ENCODE assay signal across 8 cellular contexts in genomic region chr22:35538801-35539321, GRCh38. TPM values are rescaled to one million over a fixed set of nuclear protein-coding genes. Genes with fewer than 3 reads are reported as not detected.
A peak's percentile ranks its signal among the peaks of the same experiment; 100 is the strongest.
DNase-seq lines count a peak whose midpoint lies in the region; ATAC-seq and TF ChIP-seq lines count a peak whose summit lies in the region.

No MANE protein-coding gene starts in this region.

- no peaks in the 10 kb centered on the region for H3K36me3 Mint-ChIP-seq in activated CD8-positive, alpha-beta memory T cell treated with anti-CD3 and anti-CD28 coated beads, Interleukin-2, amount 10 ng/mL, durations not matched to agents 7 days and 5 days

- ATAC-seq in HCT116 (peak; percentile 56), HG03378 (IDR thresholded peaks at IDR 0.05; ENCODE audit: unreplicated experiment) (no peak), GM21529 (IDR thresholded peaks at IDR 0.05; ENCODE audit: unreplicated experiment) (no peak)
- no peak for ATAC-seq in activated CD8-positive, alpha-beta memory T cell treated with anti-CD3 and anti-CD28 coated beads, Interleukin-2, amount 10 ng/mL, durations not matched to agents 7 days and 5 days

- H3K27ac Mint-ChIP-seq in activated CD8-positive, alpha-beta memory T cell treated with anti-CD3 and anti-CD28 coated beads, Interleukin-2, amount 10 ng/mL, durations not matched to agents 7 days and 5 days: no peak overlapping the region

- no peaks in the 10 kb centered on the region for H4K20me1 ChIP-seq in HCT116 (ENCODE audit: insufficient read depth)

- H3K27me3 ChIP-seq in HCT116 (ENCODE audit: insufficient read depth, low read length) (no peaks in the 10 kb centered on the region), testis (no peaks in the 10 kb centered on the region)

- RAD21 ChIA-PET in HCT116 (lab: Charles Lee; ENCODE audit: low non-redundant PET in 1 of 2, low total read pairs in 2 of 2, uncharacterized antibody in 2 of 2, unreplicated experiment in 2 of 2): no interaction called here

- no peaks in the 10 kb centered on the region for H3K9me2 ChIP-seq in HCT116 (ENCODE audit: insufficient read depth)

- H3K27ac ChIP-seq in HCT116 (ENCODE audit: low read depth, low read length) (no peak overlapping the region), testis (no peak overlapping the region)

- TF ChIP-seq CTCF in AG10803 (conservative IDR thresholded peaks at IDR 0.05; ENCODE audit: low read length): peak; percentile 59
- TF ChIP-seq CTCF in HCT116 (IDR thresholded peaks at IDR 0.05 in 2 of 3, conservative IDR thresholded peaks at IDR 0.05 in 1 of 3; ENCODE audit: borderline replicate concordance in 1 of 3, insufficient read depth in 1 of 3, low read depth in 2 of 3, low read length in 2 of 3): peak in 2 of 3 experiments; percentile 79 to 85; a peak in 4 of 6 replicates
- TF ChIP-seq CTCF in testis (IDR thresholded peaks at IDR 0.05): peak in 2 of 3 experiments; percentile 51 to 52

- 69 to 80% methylated on average over 4 to 5 of the region's 5 CpGs for WGBS in testis, 2 donors

- no peak overlapping the region for H3K4me3 Mint-ChIP-seq in activated CD8-positive, alpha-beta memory T cell treated with anti-CD3 and anti-CD28 coated beads, Interleukin-2, amount 10 ng/mL, durations not matched to agents 7 days and 5 days

- H3K4me2 ChIP-seq in HCT116 (ENCODE audit: low read length): no peak overlapping the region

- H3K9me3 Mint-ChIP-seq in activated CD8-positive, alpha-beta memory T cell treated with anti-CD3 and anti-CD28 coated beads, Interleukin-2, amount 10 ng/mL, durations not matched to agents 7 days and 5 days (ENCODE audit: low read depth): no peaks in the 10 kb centered on the region

- H3K79me2 ChIP-seq in HCT116 (ENCODE audit: insufficient read depth, low read length): no peaks in the 10 kb centered on the region

- no peak overlapping the region for H3K4me3 ChIP-seq in AG10803 (ENCODE audit: low read length)
- H3K4me3 ChIP-seq in HCT116 (replicated peaks in 1 of 2; ENCODE audit: low read depth in 1 of 2, low read length in 2 of 2): no peak overlapping the region
- H3K4me3 ChIP-seq in testis: no peak overlapping the region

- peaks cover 38% of the 10 kb centered on the region for H3K27me3 Mint-ChIP-seq in activated CD8-positive, alpha-beta memory T cell treated with anti-CD3 and anti-CD28 coated beads, Interleukin-2, amount 10 ng/mL, durations not matched to agents 7 days and 5 days

- H2AFZ ChIP-seq in HCT116 (ENCODE audit: low read depth, low read length, poor library complexity, severe bottlenecking): no peak overlapping the region

- peak; percentile 31; the same call in 1 of the 2 replicates for TF ChIP-seq RAD21 in HCT116 (IDR thresholded peaks at IDR 0.05; ENCODE audit: low read depth)

- POLR2A ChIA-PET in HCT116 (lab: Charles Lee): no interaction called here

- H3K4me1 ChIP-seq in HCT116 (ENCODE audit: control insufficient read depth in 1 of 2, insufficient read depth in 2 of 2, low read length in 2 of 2) (peaks cover 22 to 50% of the 10 kb centered on the region in 2 experiments), testis (no peaks in the 10 kb centered on the region)

- DNase-seq in AG10803 (ENCODE audit: low read depth) (no peak), HCT116 (ENCODE audit: low read depth, low spot score) (peak; percentile 33), iPS-NIHi11 (ENCODE audit: low spot score) (peak; percentile 77), testis (no peak), hippocampal formation (lab: John Stamatoyannopoulos, UW) (no peak)
- DNase-seq in activated CD8-positive, alpha-beta memory T cell treated with anti-CD3 and anti-CD28 coated beads, Interleukin-2, amount 10 ng/mL, durations not matched to agents 7 days and 5 days: peak; percentile 43

- peaks cover 8% of the 10 kb centered on the region for H3K4me1 Mint-ChIP-seq in activated CD8-positive, alpha-beta memory T cell treated with anti-CD3 and anti-CD28 coated beads, Interleukin-2, amount 10 ng/mL, durations not matched to agents 7 days and 5 days

- no peak for TF ChIP-seq POLR2A in HCT116 (IDR thresholded peaks at IDR 0.05; ENCODE audit: borderline replicate concordance, extremely low read depth, insufficient read depth, insufficient read length)
- no peak for TF ChIP-seq POLR2A in testis (IDR thresholded peaks at IDR 0.05)

- H3K9me3 ChIP-seq in HCT116 (ENCODE audit: control insufficient read depth in 1 of 2, insufficient read depth in 1 of 2, low read depth in 1 of 2, low read length in 2 of 2) (no peaks in the 10 kb centered on the region), testis (no peaks in the 10 kb centered on the region)

- CTCF ChIA-PET in HCT116 (lab: Charles Lee): no interaction called here
- CTCF ChIA-PET in activated CD8-positive, alpha-beta memory T cell treated with anti-CD3 and anti-CD28 coated beads, Interleukin-2, amount 10 ng/mL, durations not matched to agents 7 days and 5 days (lab: Charles Lee): interaction anchor here (1.2 to 1.4 kb wide), 2 partner anchors 14 to 15 kb away, joined by 3 to 4 read pairs; no protein-coding TSS in a partner anchor

- BruUV-seq in HCT116 (replicated peaks; lab: Mats Ljungman, UMichigan): no TSS peak

- H3K36me3 ChIP-seq in HCT116 (ENCODE audit: control insufficient read depth in 1 of 2, insufficient read depth in 2 of 2, low read length in 2 of 2) (no peaks in the 10 kb centered on the region), testis (ENCODE audit: low read depth, missing control alignments) (no peaks in the 10 kb centered on the region)

- H3K9ac ChIP-seq in HCT116 (ENCODE audit: low read length): no peak overlapping the region

- intact Hi-C loops in HCT116 (cut with micrococcal nuclease) (no loop called here), testis (cut with DNase I; ENCODE audit: low total_unique reads) (no loop called here)

TF ChIP-seq in HCT116, 20 proteins besides CTCF, POLR2A, EP300 and RAD21:
- TF ChIP-seq CEBPB (IDR thresholded peaks at IDR 0.05; ENCODE audit: low read depth) (no peak), TCF7L2 (IDR thresholded peaks at IDR 0.05; ENCODE audit: borderline replicate concordance, extremely low read depth, insufficient read depth, insufficient read length) (no peak), ZNF274 (IDR thresholded peaks at IDR 0.05; ENCODE audit: low read depth, low read length) (no peak), YY1 (IDR thresholded peaks at IDR 0.05; ENCODE audit: extremely low read depth, insufficient replicate concordance, low read depth, low read length) (no peak), REST (IDR thresholded peaks at IDR 0.05; ENCODE audit: low read depth) (no peak), FOSL1 (IDR thresholded peaks at IDR 0.05; ENCODE audit: low read depth) (no peak), CBX3 (IDR thresholded peaks at IDR 0.05; ENCODE audit: low read depth) (no peak), EZH2phosphoT487 (IDR thresholded peaks at IDR 0.05; ENCODE audit: borderline replicate concordance) (no peak), ATF3 (IDR thresholded peaks at IDR 0.05) (no peak), JUND (IDR thresholded peaks at IDR 0.05) (no peak), EZH2 (IDR thresholded peaks at IDR 0.05) (no peak)

RNA-seq across cellular contexts. Expression of gene RASD2, which starts 1.8 kb away (rescaled TPM):
- total RNA-seq in HCT116 (2021; ENCODE audit: unreplicated experiment): 2.4 TPM
- 2.2 and 2.5 TPM in 2 replicates for polyA plus RNA-seq in HCT116 (2012)
- total RNA-seq in activated CD8-positive, alpha-beta memory T cell treated with anti-CD3 and anti-CD28 coated beads, Interleukin-2, amount 10 ng/mL, durations not matched to agents 7 days and 5 days: under 1 TPM in 1 of 2 experiments, not detected in 1; 0.09 TPM
- 1 to 10 TPM; 1.2 to 1.7 TPM for total RNA-seq in testis
- 1.7 TPM for polyA plus RNA-seq in testis (ENCODE audit: insufficient read depth, low read depth, low replicate concordance)

Comparison
In these comparisons a context has a peak if more than half of its experiments do, and no peak if none do; other contexts are left out.
1. DNase-seq: peak in HCT116 (single experiment), activated CD8-positive, alpha-beta memory T cell treated with anti-CD3 and anti-CD28 coated beads, Interleukin-2, amount 10 ng/mL, durations not matched to agents 7 days and 5 days (single experiment) and iPS-NIHi11 (single experiment); none in AG10803 (single experiment), testis (single experiment) and hippocampal formation (0 of 2).
2. Peak in every context shown above with its lines, with median percentiles within 50 percentile points of each other: CTCF ChIP-seq.